Comparison of ENCODE assay signal across 1 cellular context in the genomic region with DNA sequence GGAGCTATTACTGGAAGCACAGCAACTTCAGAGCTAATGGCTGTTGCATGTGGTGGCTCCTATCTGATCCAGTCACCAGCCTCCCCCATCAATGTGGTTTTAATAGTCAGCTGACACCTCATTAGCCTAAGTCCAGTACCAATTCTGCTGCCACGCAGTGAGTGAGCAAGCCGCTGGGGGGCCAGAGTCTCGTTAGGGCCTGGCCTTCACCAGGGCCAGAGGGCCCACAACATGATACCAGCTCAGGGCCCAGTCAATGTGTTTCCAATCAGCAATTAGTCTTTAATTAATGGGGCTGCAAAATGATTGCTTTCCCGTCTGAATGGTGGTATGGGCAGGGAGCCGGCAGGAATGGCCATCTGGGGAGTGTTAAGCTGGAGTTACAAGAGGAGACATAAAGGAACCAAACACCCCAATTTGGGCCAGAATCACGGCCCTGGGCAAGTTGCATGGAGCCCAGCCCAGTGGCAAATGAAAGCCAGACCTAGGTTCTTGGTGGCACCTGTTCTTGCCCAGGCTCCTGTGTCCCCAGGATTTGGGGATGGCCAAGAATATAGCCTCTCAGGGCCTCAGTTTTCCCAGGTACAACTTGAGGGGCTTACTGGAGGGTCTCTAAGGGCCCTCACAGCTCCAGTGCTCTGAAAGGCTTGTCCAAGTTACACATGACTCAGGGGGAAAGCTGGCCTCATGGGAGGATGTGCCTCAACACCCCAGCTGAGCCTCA.
TF ChIP-seq lines count a peak whose summit lies in the region.

No MANE protein-coding gene starts in this region.

TF ChIP-seq in HEK293T, 16 proteins besides CTCF, POLR2A, EP300 and RAD21:
- no peak for TF ChIP-seq ELF4 (IDR thresholded peaks at IDR 0.05)
- TF ChIP-seq, protein P1, sequence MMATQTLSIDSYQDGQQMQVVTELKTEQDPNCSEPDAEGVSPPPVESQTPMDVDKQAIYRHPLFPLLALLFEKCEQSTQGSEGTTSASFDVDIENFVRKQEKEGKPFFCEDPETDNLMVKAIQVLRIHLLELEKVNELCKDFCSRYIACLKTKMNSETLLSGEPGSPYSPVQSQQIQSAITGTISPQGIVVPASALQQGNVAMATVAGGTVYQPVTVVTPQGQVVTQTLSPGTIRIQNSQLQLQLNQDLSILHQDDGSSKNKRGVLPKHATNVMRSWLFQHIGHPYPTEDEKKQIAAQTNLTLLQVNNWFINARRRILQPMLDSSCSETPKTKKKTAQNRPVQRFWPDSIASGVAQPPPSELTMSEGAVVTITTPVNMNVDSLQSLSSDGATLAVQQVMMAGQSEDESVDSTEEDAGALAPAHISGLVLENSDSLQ (IDR thresholded peaks at IDR 0.05), result no peak
- no peak for TF ChIP-seq CTBP1 (IDR thresholded peaks at IDR 0.05; ENCODE audit: borderline replicate concordance)
- TF ChIP-seq FOXM1 (IDR thresholded peaks at IDR 0.05; ENCODE audit: borderline replicate concordance), result no peak
- no peak for TF ChIP-seq TARDBP (IDR thresholded peaks at IDR 0.05)
- TF ChIP-seq FOXA1 (IDR thresholded peaks at IDR 0.05), result no peak
- TF ChIP-seq ZNF384 (IDR thresholded peaks at IDR 0.05), result no peak
- no peak for TF ChIP-seq LEF1 (IDR thresholded peaks at IDR 0.05; ENCODE audit: borderline replicate concordance)
- no peak for TF ChIP-seq L3MBTL2 (conservative IDR thresholded peaks at IDR 0.05)
- no peak for TF ChIP-seq BHLHE40 (IDR thresholded peaks at IDR 0.05; ENCODE audit: borderline replicate concordance)
- TF ChIP-seq ARNT (IDR thresholded peaks at IDR 0.05), result no peak
